In genomic region chr2:241161646-241162281, GRCh38 we compare ENCODE assay signal across 1 cellular context.
TF ChIP-seq lines count a peak whose summit lies in the region.

No MANE protein-coding gene starts in this region.

TF ChIP-seq in GM23338, 12 proteins besides CTCF, POLR2A, EP300 and RAD21 (continued from another document):
- TF ChIP-seq ZNF462 (CRISPR knock-in tag; IDR thresholded peaks at IDR 0.05) (no peak), CREB1 (CRISPR knock-in tag; IDR thresholded peaks at IDR 0.05; ENCODE audit: low read depth) (no peak), NANOG (IDR thresholded peaks at IDR 0.05; ENCODE audit: borderline replicate concordance) (no peak), POLR2AphosphoS5 (IDR thresholded peaks at IDR 0.05; ENCODE audit: low read depth) (no peak), JUNB (IDR thresholded peaks at IDR 0.05; ENCODE audit: unreplicated experiment) (no peak), REST (IDR thresholded peaks at IDR 0.05; ENCODE audit: unreplicated experiment) (no peak), ZNF114 (CRISPR knock-in tag; IDR thresholded peaks at IDR 0.05) (no peak), EZH2phosphoT487 (IDR thresholded peaks at IDR 0.05; ENCODE audit: unreplicated experiment) (no peak), ZNF331 (CRISPR knock-in tag; IDR thresholded peaks at IDR 0.05; ENCODE audit: low read depth) (no peak)
